16 cellular contexts compared by ENCODE assay signal in genomic region chr3:111848778-111849177, GRCh38. TPM values are rescaled to one million over a fixed set of nuclear protein-coding genes. Genes with fewer than 3 reads are reported as not detected.
DNase-seq lines count a peak whose midpoint lies in the region; ATAC-seq, FAIRE-seq and TF ChIP-seq lines count a peak whose summit lies in the region.
"Had no signal": no experiment of that assay in that cellular context is flagged by ENCODE, and none has a peak within 500 bp of the region (broad histone marks: within the 10 kb centered on the region; RNA-seq: fewer than 3 reads in every experiment).

No MANE protein-coding gene starts in this region.

- RAD21 ChIA-PET in HCT116 (lab: Charles Lee; ENCODE audit: low non-redundant PET in 1 of 2, low total read pairs in 2 of 2, uncharacterized antibody in 2 of 2, unreplicated experiment in 2 of 2) = interaction anchor here (1.0 to 1.3 kb wide), 4 partner anchors 10 to 131 kb away, joined by 3 to 4 read pairs (median 3); partner anchors contain the start of gene PHLDB2 (in 1 of the 2)

- POLR2A ChIA-PET in A549 (lab: Yijun Ruan, JAX) = no interaction called here
- POLR2A ChIA-PET in HCT116 (lab: Charles Lee) = interaction anchor here (1.2 kb wide), 1 partner anchor 12 kb away, joined by 6 read pairs; no protein-coding TSS in a partner anchor

- H2AFZ ChIP-seq in HCT116 (ENCODE audit: low read depth, low read length, poor library complexity, severe bottlenecking) (no peak overlapping the region), keratinocyte (ENCODE audit: control insufficient read depth, low read length) (no peak overlapping the region), hepatocyte (no peak overlapping the region)

- H3K4me1 ChIP-seq in A549 (peaks cover 55% of the 10 kb centered on the region), HCT116 (ENCODE audit: control insufficient read depth in 1 of 2, insufficient read depth in 2 of 2, low read length in 2 of 2) (peaks cover 72 to 82% of the 10 kb centered on the region in 2 experiments), keratinocyte (ENCODE audit: control insufficient read depth, extremely low read depth, insufficient read depth, low read length) (peaks cover 51% of the 10 kb centered on the region), hepatocyte (ENCODE audit: insufficient read depth) (peaks cover 18% of the 10 kb centered on the region)

- H3K79me2 ChIP-seq in HCT116 (ENCODE audit: insufficient read depth, low read length) (no peaks in the 10 kb centered on the region), keratinocyte (ENCODE audit: control insufficient read depth, insufficient read depth, low read length) (no peaks in the 10 kb centered on the region), hepatocyte (no peaks in the 10 kb centered on the region)

- ATAC-seq in A549 (peak in 1 of 2 experiments; percentile 24; a peak in 1 of 6 replicates), HCT116 (no peak; the same call in 1 of the 2 replicates), GM18505 (IDR thresholded peaks at IDR 0.05; ENCODE audit: unreplicated experiment) (no peak)
- ATAC-seq: HepG2 had no signal

- no peaks in the 10 kb centered on the region for H3K9me3 ChIP-seq in A549
- H3K9me3 ChIP-seq in HCT116 (ENCODE audit: control insufficient read depth in 1 of 2, insufficient read depth in 1 of 2, low read depth in 1 of 2, low read length in 2 of 2) = no peaks in the 10 kb centered on the region
- H3K9me3 ChIP-seq in keratinocyte (ENCODE audit: control insufficient read depth, low read depth, low read length) = no peaks in the 10 kb centered on the region
- no peaks in the 10 kb centered on the region for H3K9me3 ChIP-seq in hepatocyte (ENCODE audit: low read depth)

- DNase-seq in A549 (ENCODE audit: low read depth in 1 of 2, low spot score in 1 of 2) = no peak
- no peak for DNase-seq in HCT116 (ENCODE audit: low read depth, low spot score)
- DNase-seq in bronchial epithelial cell (ENCODE audit: low read depth) = peak; percentile 51
- DNase-seq in keratinocyte (ENCODE audit: low read depth, low spot score) = no peak
- DNase-seq in hepatocyte (ENCODE audit: low spot score) = no peak
- DNase-seq in NCI-H2081 treated with DMSO at 0.1 percent for 48 hours (lab: John Stamatoyannopoulos, UW) = no peak
- DNase-seq: 8988T; ACHN; C1 segment of cervical spinal cord; Calu3; CD4-positive, alpha-beta T cell; H7 had no signal

- CTCF ChIA-PET in A549 (lab: Yijun Ruan, JAX) = interaction anchor here (0.7 to 3.2 kb wide), 5 partner anchors 10 to 132 kb away, joined by 3 to 18 read pairs (median 6); partner anchors contain the start of gene PHLDB2
- CTCF ChIA-PET in HCT116 (lab: Charles Lee) = interaction anchor here (1.3 kb wide), 1 partner anchor 131 kb away, joined by 3 read pairs; no protein-coding TSS in a partner anchor

- H4K20me1 ChIP-seq in HCT116 (ENCODE audit: insufficient read depth) = no peaks in the 10 kb centered on the region
- no peaks in the 10 kb centered on the region for H4K20me1 ChIP-seq in keratinocyte (ENCODE audit: control insufficient read depth, extremely low read depth, insufficient read depth, low read length)
- no peaks in the 10 kb centered on the region for H4K20me1 ChIP-seq in hepatocyte (ENCODE audit: insufficient read depth, poor library complexity, severe bottlenecking)

- H3K27ac ChIP-seq in A549 (peak overlapping the region in 1 of 2 experiments; percentile 58; a peak in 3 of 6 replicates), HCT116 (ENCODE audit: low read depth, low read length) (peak overlapping the region; percentile 63), keratinocyte (ENCODE audit: control insufficient read depth, insufficient read depth, low read length) (no peak overlapping the region), hepatocyte (no peak overlapping the region)

- no peak for TF ChIP-seq EP300 in A549 (IDR thresholded peaks at IDR 0.05)

- H3K9me1 ChIP-seq in keratinocyte (ENCODE audit: control insufficient read depth, extremely low read depth, insufficient read depth, low read length) = no peaks in the 10 kb centered on the region

- dilution Hi-C loops in keratinocyte (cut with MboI; ENCODE audit: extremely low pct_ligation_motif_present, low sequenced_read_pairs) = no loop called here

- intact Hi-C loops in HCT116 (cut with micrococcal nuclease) = no loop called here

- H3K27me3 ChIP-seq in HCT116 (ENCODE audit: insufficient read depth, low read length) = no peaks in the 10 kb centered on the region
- H3K27me3 ChIP-seq in bronchial epithelial cell (ENCODE audit: control insufficient read depth, insufficient read depth, low read length) = no peaks in the 10 kb centered on the region
- no peaks in the 10 kb centered on the region for H3K27me3 ChIP-seq in keratinocyte (ENCODE audit: control insufficient read depth, extremely low read depth, insufficient read depth, low read length)
- no peaks in the 10 kb centered on the region for H3K27me3 ChIP-seq in hepatocyte

- H3K36me3 ChIP-seq in HCT116 (ENCODE audit: control insufficient read depth in 1 of 2, insufficient read depth in 2 of 2, low read length in 2 of 2) = no peaks in the 10 kb centered on the region
- H3K36me3 ChIP-seq in bronchial epithelial cell (ENCODE audit: control insufficient read depth, insufficient read depth, low read length) = peaks cover 10% of the 10 kb centered on the region
- no peaks in the 10 kb centered on the region for H3K36me3 ChIP-seq in keratinocyte (ENCODE audit: control insufficient read depth in 2 of 2, extremely low read depth in 1 of 2, insufficient read depth in 2 of 2, low read length in 2 of 2)
- no peaks in the 10 kb centered on the region for H3K36me3 ChIP-seq in hepatocyte (replicated peaks; ENCODE audit: insufficient read depth, low read depth)

- TF ChIP-seq POLR2A in A549 (IDR thresholded peaks at IDR 0.05; ENCODE audit: low read length) (no peak), HCT116 (IDR thresholded peaks at IDR 0.05; ENCODE audit: borderline replicate concordance, extremely low read depth, insufficient read depth, insufficient read length) (no peak), GM18505 (IDR thresholded peaks at IDR 0.05; ENCODE audit: borderline replicate concordance, extremely low read depth, insufficient read depth, insufficient read length) (no peak)

- H3K9me2 ChIP-seq in HCT116 (ENCODE audit: insufficient read depth) (no peaks in the 10 kb centered on the region), hepatocyte (replicated peaks; ENCODE audit: insufficient read depth) (no peaks in the 10 kb centered on the region)

- H3K9ac ChIP-seq in HCT116 (ENCODE audit: low read length) (peak overlapping the region; percentile 14), keratinocyte (ENCODE audit: control insufficient read depth, extremely low read depth, insufficient read depth, low read length) (no peak overlapping the region)

- TF ChIP-seq RAD21 in A549 (conservative IDR thresholded peaks at IDR 0.05 in 1 of 2, IDR thresholded peaks at IDR 0.05 in 1 of 2) = no peak
- no peak for TF ChIP-seq RAD21 in HCT116 (IDR thresholded peaks at IDR 0.05; ENCODE audit: low read depth)

- 18% methylated on average over 2 of the region's 2 CpGs for WGBS in A549 (ENCODE audit: missing lambda C conversion rate)
- 47% methylated on average over 2 of the region's 2 CpGs for WGBS in hepatocyte (ENCODE audit: low lambda C conversion rate, missing lambda C conversion rate)

- no peak overlapping the region for H3K4me3 ChIP-seq in A549
- H3K4me3 ChIP-seq in HCT116 (replicated peaks in 1 of 2; ENCODE audit: low read depth in 1 of 2, low read length in 2 of 2) = no peak overlapping the region
- H3K4me3 ChIP-seq in bronchial epithelial cell (ENCODE audit: low read depth, low read length) = no peak overlapping the region
- no peak overlapping the region for H3K4me3 ChIP-seq in keratinocyte (ENCODE audit: control insufficient read depth in 2 of 3, extremely low read depth in 1 of 3, insufficient read depth in 2 of 3, low read depth in 1 of 3, low read length in 3 of 3)
- H3K4me3 ChIP-seq in hepatocyte = no peak overlapping the region

- H3K4me2 ChIP-seq in A549 (peak overlapping the region; percentile 30; the same call in 1 of the 3 replicates), HCT116 (ENCODE audit: low read length) (peak overlapping the region; percentile 46), keratinocyte (ENCODE audit: control insufficient read depth, extremely low read depth, insufficient read depth, low read depth, low read length) (no peak overlapping the region), hepatocyte (no peak overlapping the region)

- FAIRE-seq in A549 (lab: Jason Lieb, UNC) (no peak), bronchial epithelial cell (lab: Jason Lieb, UNC) (no peak), keratinocyte (lab: Jason Lieb, UNC) (peak; percentile 39)
- FAIRE-seq: GM18507, HepG2, HTR-8/SVneo had no signal

- no peak for TF ChIP-seq CTCF in A549 (IDR thresholded peaks at IDR 0.05)
- no peak for TF ChIP-seq CTCF in HCT116 (IDR thresholded peaks at IDR 0.05 in 2 of 3, conservative IDR thresholded peaks at IDR 0.05 in 1 of 3; ENCODE audit: borderline replicate concordance in 1 of 3, insufficient read depth in 1 of 3, low read depth in 2 of 3, low read length in 2 of 3)
- TF ChIP-seq CTCF in bronchial epithelial cell (IDR thresholded peaks at IDR 0.05; ENCODE audit: insufficient read depth, low read length, severe bottlenecking) = no peak
- no peak for TF ChIP-seq CTCF in keratinocyte (optimal IDR thresholded peaks at IDR 0.05 in 1 of 3, IDR thresholded peaks at IDR 0.05 in 1 of 3, conservative IDR thresholded peaks at IDR 0.05 in 1 of 3; ENCODE audit: extremely low read depth in 1 of 3, insufficient read depth in 2 of 3, low read length in 3 of 3)
- no peak for TF ChIP-seq CTCF in hepatocyte (IDR thresholded peaks at IDR 0.05; ENCODE audit: poor library complexity)

- BruUV-seq in HCT116 (replicated peaks; lab: Mats Ljungman, UMichigan) = no TSS peak

TF ChIP-seq in HCT116, 20 proteins besides CTCF, POLR2A, EP300 and RAD21 (continues in another document):
- TF ChIP-seq EGR1 (IDR thresholded peaks at IDR 0.05; ENCODE audit: low read depth) = no peak

RNA-seq across cellular contexts. Expression of gene PHLDB2, which starts 10.3 kb away (rescaled TPM):
- polyA plus RNA-seq in A549 (2011; rRNA removed) (39.5 and 49.4 TPM in 2 replicates), A549 (2017; fragmentation: RNase III; extraction: RNeasy Plus Mini Kit Qiagen cat#74134 plus additional on column Dnase treatment) (50.6 to 59.7 TPM (median 56.5 TPM) in 3 replicates), keratinocyte (74.2 to 150 TPM (median 108 TPM) in 3 replicates), hepatocyte (43.0 and 49.0 TPM in 2 replicates)
- 6.7 and 8.0 TPM in 2 replicates for polyA plus RNA-seq in A549 (2012; cell fraction: cytosol; rRNA removed)
- polyA plus RNA-seq in A549 (2012; cell fraction: nucleus; rRNA removed) = 18.3 and 28.7 TPM in 2 replicates
- 71.1 and 91.9 TPM in 2 replicates for polyA minus RNA-seq in A549 (2011; rRNA and poly(A)+ RNA removed)
- total RNA-seq in HCT116 (2021; ENCODE audit: unreplicated experiment) (143 TPM), bronchial epithelial cell (44.2 and 45.5 TPM in 2 replicates), hepatocyte (52.0 and 52.7 TPM in 2 replicates)
- 37.9 and 46.8 TPM in 2 replicates for polyA plus RNA-seq in HCT116 (2012)
- polyA plus RNA-seq in keratinocyte (2011; ENCODE audit: low read depth) = 155 TPM
- 50.9 and 92.7 TPM in 2 replicates for polyA plus RNA-seq in keratinocyte (2011; cell fraction: cytosol; rRNA removed)
- 274 and 308 TPM in 2 replicates for polyA plus RNA-seq in keratinocyte (2011; cell fraction: nucleus; rRNA removed)
- 82.5 and 87.2 TPM in 2 replicates for polyA plus RNA-seq in keratinocyte (2012; ENCODE audit: low replicate concordance)
- polyA minus RNA-seq in keratinocyte = 123 to 447 TPM (median 330 TPM) in 3 replicates
- 83.3 TPM for polyA minus RNA-seq in keratinocyte (2011; cell fraction: cytosol; rRNA and poly(A)+ RNA removed)
- polyA minus RNA-seq in keratinocyte (2011; cell fraction: nucleus; rRNA and poly(A)+ RNA removed) = 519 and 1,062 TPM in 2 replicates

Comparison
In these comparisons a context has a peak if more than half of its experiments do, and no peak if none do; other contexts are left out.
1. H3K4me2 ChIP-seq: peak in A549 (single experiment) and HCT116 (single experiment); none in keratinocyte (single experiment) and hepatocyte (single experiment).